ENCODE assay signal across 11 cellular contexts in genomic region chr19:46603752-46604241, GRCh38. TPM values are rescaled to one million over a fixed set of nuclear protein-coding genes. Genes with fewer than 3 reads are reported as not detected.
DNase-seq lines count a peak whose midpoint lies in the region; ATAC-seq and TF ChIP-seq lines count a peak whose summit lies in the region.
"Had no signal": no experiment of that assay in that cellular context is flagged by ENCODE, and none has a peak within 500 bp of the region (broad histone marks: within the 10 kb centered on the region; RNA-seq: fewer than 3 reads in every experiment).

No MANE protein-coding gene starts in this region.

- H3K27me3 ChIP-seq in transverse colon, result no peaks in the 10 kb centered on the region

- intact Hi-C loops in transverse colon (cut with DNase I; ENCODE audit: low total_unique reads), result loop anchor here (5.0 kb wide), 2 partner anchors 59 to 144 kb away; partner anchors contain the start of genes DACT3, FKRP and STRN4

- WGBS in transverse colon (ENCODE audit: low coverage in 1 of 2), 2 donors, result 76% methylated on average over 9 of the region's 9 CpGs; no CpG with 5 or more reads in 1 of the 2 donors

- H3K27ac ChIP-seq in transverse colon, result peak overlapping the region; percentile 97 to 100 (median 98)

- H3K4me3 ChIP-seq in astrocyte of the cerebellum (ENCODE audit: low read depth, low read length), result peak overlapping the region; percentile 100
- peak overlapping the region in 1 of 4 donors; percentile 100 for H3K4me3 ChIP-seq in transverse colon

- H3K36me3 ChIP-seq in transverse colon, result peaks cover 0 to 28% (median 8%) of the 10 kb centered on the region in 4 donors

- peaks cover 55% of the 10 kb centered on the region for H3K36me3 Mint-ChIP-seq in activated naive CD4-positive, alpha-beta T cell treated with anti-CD3 and anti-CD28 coated beads, Interleukin-2, amount 10 ng/mL, durations not matched to agents 7 days and 5 days
- peaks cover 4% of the 10 kb centered on the region for H3K36me3 Mint-ChIP-seq in mesothelial cell of epicardium

- peak; percentile 16 for DNase-seq in activated naive CD4-positive, alpha-beta T cell treated with anti-CD3 and anti-CD28 coated beads, Interleukin-2, amount 10 ng/mL, durations not matched to agents 7 days and 5 days
- DNase-seq in activated naive CD4-positive, alpha-beta T cell treated with anti-CD3 and anti-CD28 coated beads, Interleukin-2, amount 50 U/mL, for 16 hours, result no peak
- no peak for DNase-seq in astrocyte of the cerebellum (ENCODE audit: low read depth)
- peak in 1 of 2 experiments; percentile 25 for DNase-seq in mesothelial cell of epicardium (ENCODE audit: low spot score in 2 of 2, unreplicated experiment in 2 of 2)
- no peak for DNase-seq in transverse colon
- DNase-seq in EL, result no peak
- no peak for DNase-seq in dermis blood vessel endothelial cell
- DNase-seq: NCI-H1436 treated with DMSO at 0.1 percent for 48 hours had no signal

- peaks cover 63% of the 10 kb centered on the region for H3K4me1 Mint-ChIP-seq in activated naive CD4-positive, alpha-beta T cell treated with anti-CD3 and anti-CD28 coated beads, Interleukin-2, amount 10 ng/mL, durations not matched to agents 7 days and 5 days
- peaks cover 21% of the 10 kb centered on the region for H3K4me1 Mint-ChIP-seq in mesothelial cell of epicardium

- peak overlapping the region; percentile 100 for H3K27ac Mint-ChIP-seq in activated naive CD4-positive, alpha-beta T cell treated with anti-CD3 and anti-CD28 coated beads, Interleukin-2, amount 10 ng/mL, durations not matched to agents 7 days and 5 days
- H3K27ac Mint-ChIP-seq in mesothelial cell of epicardium, result peak overlapping the region; percentile 50

- H3K4me3 Mint-ChIP-seq in activated naive CD4-positive, alpha-beta T cell treated with anti-CD3 and anti-CD28 coated beads, Interleukin-2, amount 10 ng/mL, durations not matched to agents 7 days and 5 days, result peak overlapping the region; percentile 100
- H3K4me3 Mint-ChIP-seq in mesothelial cell of epicardium, result peak overlapping the region; percentile 99

- no peak for TF ChIP-seq EP300 in transverse colon (IDR thresholded peaks at IDR 0.05; ENCODE audit: low read depth)

- no peak for TF ChIP-seq CTCF in astrocyte of the cerebellum (IDR thresholded peaks at IDR 0.05; ENCODE audit: low read depth, low read length, missing control alignments)
- TF ChIP-seq CTCF in mesothelial cell of epicardium (IDR thresholded peaks at IDR 0.05; ENCODE audit: unreplicated experiment), result no peak
- TF ChIP-seq CTCF in transverse colon (IDR thresholded peaks at IDR 0.05), result no peak

- peaks cover 19 to 42% (median 29%) of the 10 kb centered on the region in 4 donors for H3K4me1 ChIP-seq in transverse colon

- H3K9me3 Mint-ChIP-seq in activated naive CD4-positive, alpha-beta T cell treated with anti-CD3 and anti-CD28 coated beads, Interleukin-2, amount 10 ng/mL, durations not matched to agents 7 days and 5 days, result peaks cover 7% of the 10 kb centered on the region
- H3K9me3 Mint-ChIP-seq in mesothelial cell of epicardium, result peaks cover 8% of the 10 kb centered on the region

- TF ChIP-seq POLR2A in transverse colon (IDR thresholded peaks at IDR 0.05), result no peak

- CTCF ChIA-PET in activated naive CD4-positive, alpha-beta T cell treated with anti-CD3 and anti-CD28 coated beads, Interleukin-2, amount 10 ng/mL, durations not matched to agents 7 days and 5 days (lab: Charles Lee), result interaction anchor here (0.7 to 3.9 kb wide), 2 partner anchors 9 to 150 kb away, joined by 3 to 33 read pairs; no protein-coding TSS in a partner anchor

- peaks cover 19% of the 10 kb centered on the region for H3K27me3 Mint-ChIP-seq in activated naive CD4-positive, alpha-beta T cell treated with anti-CD3 and anti-CD28 coated beads, Interleukin-2, amount 10 ng/mL, durations not matched to agents 7 days and 5 days
- H3K27me3 Mint-ChIP-seq in mesothelial cell of epicardium (ENCODE audit: low read depth), result no peaks in the 10 kb centered on the region

- no peak for ATAC-seq in GM18858 (IDR thresholded peaks at IDR 0.05; ENCODE audit: unreplicated experiment)

- in situ Hi-C loops in astrocyte of the cerebellum (cut with HindIII; ENCODE audit: low sequenced_read_pairs) (no loop called here), transverse colon (cut with MboI; ENCODE audit: low pct_ligation_motif_present in 1 of 4, low pct_unique_long_range_greater_than_20kb in 1 of 4, low sequenced_read_pairs in 3 of 4) (no loop called here)

- no peaks in the 10 kb centered on the region for H3K9me3 ChIP-seq in transverse colon

RNA-seq across cellular contexts. Expression of gene CALM3, which starts 2.7 kb away (rescaled TPM):
- total RNA-seq in mesothelial cell of epicardium, result 231 to 233 TPM (median 231 TPM) in 3 replicates
- total RNA-seq in transverse colon, result 100 to 1,000 TPM; 160 to 923 (median 194) TPM
- 154 and 372 TPM in 2 replicates for total RNA-seq in dermis blood vessel endothelial cell

RNA-seq across cellular contexts. Expression of gene PTGIR, which starts 21.1 kb away (rescaled TPM):
- 5.0 to 6.2 TPM (median 5.9 TPM) in 3 replicates for total RNA-seq in mesothelial cell of epicardium
- 1 to 10 TPM in 2 of 4 donors, under 1 TPM in 1, not detected in 1; 0.55 to 2.4 (median 2.2) TPM for total RNA-seq in transverse colon
- not detected in 2 replicates for total RNA-seq in dermis blood vessel endothelial cell
- total RNA-seq: kidney epithelial cell had no signal

RNA-seq across cellular contexts. Expression of gene GNG8, which starts 32.2 kb away (rescaled TPM):
- total RNA-seq in mesothelial cell of epicardium (7.6 to 13.7 TPM (median 12.2 TPM) in 3 replicates), transverse colon (not detected), dermis blood vessel endothelial cell (not detected in 2 replicates)
- total RNA-seq: Daoy, kidney epithelial cell had no signal

RNA-seq across cellular contexts. Expression of gene DACT3, which starts 57.2 kb away (rescaled TPM):
- 48.4 to 50.4 TPM (median 48.8 TPM) in 3 replicates for total RNA-seq in mesothelial cell of epicardium
- 10 to 100 TPM in 1 of 4 donors, 1 to 10 TPM in 3; 5.3 to 27.1 (median 7.5) TPM for total RNA-seq in transverse colon
- total RNA-seq in dermis blood vessel endothelial cell, result 0.14 and 0.34 TPM in 2 replicates
